Comparison of ENCODE assay signal across 9 cellular contexts in genomic region chr19:41302624-41303351, GRCh38. TPM values are rescaled to one million over a fixed set of nuclear protein-coding genes. Genes with fewer than 3 reads are reported as not detected.
DNase-seq lines count a peak whose midpoint lies in the region; ATAC-seq and TF ChIP-seq lines count a peak whose summit lies in the region.
"Had no signal": no experiment of that assay in that cellular context is flagged by ENCODE, and none has a peak within 500 bp of the region (broad histone marks: within the 10 kb centered on the region; RNA-seq: fewer than 3 reads in every experiment).

No MANE protein-coding gene starts in this region.

- peaks cover 58% of the 10 kb centered on the region for H3K79me2 ChIP-seq in MM.1S (ENCODE audit: low read length)

- H3K36me3 ChIP-seq in MM.1S (replicated peaks; ENCODE audit: insufficient read depth, low read length) = peaks cover 6% of the 10 kb centered on the region

- DNase-seq in GM19238 (ENCODE audit: insufficient read length, low spot score) = peak; percentile 53
- DNase-seq in activated CD4-positive, alpha-beta T cell treated with anti-CD3 and anti-CD28 coated beads, Interleukin-2, amount 50 U/mL, for 24 hours (ENCODE audit: low read depth in 1 of 2, low spot score in 1 of 2) = peak; percentile 40 to 66
- DNase-seq in effector CD4-positive, alpha-beta T cell = peak; percentile 48
- peak; percentile 42 to 52 for DNase-seq in stimulated activated CD8-positive, alpha-beta memory T cell treated with anti-CD3 and anti-CD28 coated beads, Interleukin-2, amount 100 ng/mL, for 1 hour (ENCODE audit: low read depth in 2 of 2)
- no peak for DNase-seq in occipital lobe (lab: John Stamatoyannopoulos, UW)
- no peak for DNase-seq in MM.1S
- DNase-seq in COLO829 (ENCODE audit: low spot score) = no peak
- DNase-seq: NCI-H69 had no signal

- no peak overlapping the region for H3K4me2 ChIP-seq in MM.1S (ENCODE audit: low read depth, low read length)

- H4K20me1 ChIP-seq in MM.1S (ENCODE audit: insufficient read depth, low read length) = no peaks in the 10 kb centered on the region

- H3K4me1 ChIP-seq in MM.1S (ENCODE audit: low read length) = peaks cover 39% of the 10 kb centered on the region

- H3K9me2 ChIP-seq in MM.1S (replicated peaks; ENCODE audit: insufficient read depth, low read length) = no peaks in the 10 kb centered on the region

- no peak overlapping the region for H2AFZ ChIP-seq in MM.1S (ENCODE audit: low read length)

- TF ChIP-seq CTCF in MM.1S (IDR thresholded peaks at IDR 0.05; ENCODE audit: low read length) = no peak

- no peaks in the 10 kb centered on the region for H3K9me3 ChIP-seq in MM.1S (replicated peaks; ENCODE audit: insufficient read depth, low read length)

- H3F3A ChIP-seq in MM.1S (ENCODE audit: insufficient read depth, low read length) = peaks cover 30% of the 10 kb centered on the region

- ATAC-seq in GM19397 (IDR thresholded peaks at IDR 0.05; ENCODE audit: unreplicated experiment) = no peak

- no peak overlapping the region for H3K4me3 ChIP-seq in MM.1S (ENCODE audit: low read length)

- no peaks in the 10 kb centered on the region for H3K27me3 ChIP-seq in MM.1S (replicated peaks; ENCODE audit: insufficient read depth, low read length)

- no peak overlapping the region for H3K9ac ChIP-seq in MM.1S (ENCODE audit: low read length)

- H3K27ac ChIP-seq in MM.1S (ENCODE audit: low read length) = no peak overlapping the region

RNA-seq across cellular contexts. Expression of gene CCDC97, which starts 7.2 kb away (rescaled TPM):
- 6.4 TPM for total RNA-seq in occipital lobe

RNA-seq across cellular contexts. Expression of gene HNRNPUL1, which starts 38.6 kb away (rescaled TPM):
- total RNA-seq in occipital lobe = 64.7 TPM

RNA-seq across cellular contexts. Expression of gene TGFB1, which starts 50.9 kb away (rescaled TPM):
- total RNA-seq in occipital lobe = 0.94 TPM

Comparison
In these comparisons a context has a peak if more than half of its experiments do, and no peak if none do; other contexts are left out.
1. DNase-seq: peak in GM19238 (single experiment), activated CD4-positive, alpha-beta T cell treated with anti-CD3 and anti-CD28 coated beads, Interleukin-2, amount 50 U/mL, for 24 hours (2 of 2), effector CD4-positive, alpha-beta T cell (single experiment) and stimulated activated CD8-positive, alpha-beta memory T cell treated with anti-CD3 and anti-CD28 coated beads, Interleukin-2, amount 100 ng/mL, for 1 hour (2 of 2); none in occipital lobe (single experiment), MM.1S (single experiment) and COLO829 (single experiment).